Comparison of ENCODE assay signal across 15 cellular contexts in the genomic region with DNA sequence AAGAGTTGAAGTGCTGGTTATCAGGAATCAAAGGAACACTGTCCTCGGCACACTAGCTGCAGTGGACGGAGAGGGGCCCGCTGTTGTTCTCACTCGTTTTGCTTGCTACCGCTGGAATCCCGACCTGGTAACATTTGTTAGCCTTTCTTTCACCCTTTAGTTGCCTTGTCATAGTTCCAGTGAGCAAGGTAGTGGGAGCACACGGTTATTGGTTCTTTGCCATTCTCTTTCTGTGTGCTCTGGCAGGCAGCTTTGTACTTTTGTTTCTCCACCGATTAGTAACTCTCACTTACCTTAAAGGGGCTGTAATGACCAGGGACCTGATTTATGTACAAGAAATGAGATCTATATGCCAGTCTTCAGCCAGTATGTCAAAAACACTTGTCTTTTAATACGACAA. TPM values are rescaled to one million over a fixed set of nuclear protein-coding genes. Genes with fewer than 3 reads are reported as not detected.
A peak's percentile ranks its signal among the peaks of the same experiment; 100 is the strongest.
DNase-seq lines count a peak whose midpoint lies in the region; ATAC-seq, FAIRE-seq and TF ChIP-seq lines count a peak whose summit lies in the region.
"Had no signal": no experiment of that assay in that cellular context is flagged by ENCODE, and none has a peak within 500 bp of the region (broad histone marks: within the 10 kb centered on the region; RNA-seq: fewer than 3 reads in every experiment).

No MANE protein-coding gene starts in this region.

- peaks cover 61% of the 10 kb centered on the region for H3K4me1 Mint-ChIP-seq in HFFc6 (ENCODE audit: low read depth)
- peaks cover 8% of the 10 kb centered on the region for H3K4me1 Mint-ChIP-seq in progenitor cell of endocrine pancreas (ENCODE audit: low read depth)

- DNase-seq in HFFc6 (no peak), SW480 (ENCODE audit: low spot score) (peak; percentile 47), keratinocyte (ENCODE audit: low read depth, low spot score) (no peak), progenitor cell of endocrine pancreas (ENCODE audit: low spot score, unreplicated experiment) (no peak), AML-193 (lab: John Stamatoyannopoulos, UW) (no peak), T-helper 2 cell (no peak)
- DNase-seq: activated CD4-positive, alpha-beta T cell treated with anti-CD3 and anti-CD28 coated beads, Interleukin-2, amount 10 ng/mL, durations not matched to agents 7 days and 5 days; activated T-cell treated with anti-CD3 and anti-CD28 coated beads, Interleukin-2, amount 50 U/mL, for 1 hour; Karpas-422; left lung; NCI-H187; stimulated activated CD4-positive, alpha-beta T cell treated with anti-CD3 and anti-CD28 coated beads, Interleukin-12 subunit alpha, Interleukin-12 subunit beta, amount 100 ng/mL, for 4 hours had no signal

- no peaks in the 10 kb centered on the region for H3K36me3 ChIP-seq in keratinocyte (ENCODE audit: control insufficient read depth in 2 of 2, extremely low read depth in 1 of 2, insufficient read depth in 2 of 2, low read length in 2 of 2)
- H3K36me3 ChIP-seq: left lung had no signal

- dilution Hi-C loops in keratinocyte (cut with MboI; ENCODE audit: extremely low pct_ligation_motif_present, low sequenced_read_pairs) = no loop called here

- H3K27me3 Mint-ChIP-seq in HFFc6 (ENCODE audit: insufficient read depth) (no peaks in the 10 kb centered on the region; the same call in 1 of the 2 replicates), progenitor cell of endocrine pancreas (peaks cover 37% of the 10 kb centered on the region)

- H3K27ac Mint-ChIP-seq in HFFc6 = no peak overlapping the region
- H3K27ac Mint-ChIP-seq in progenitor cell of endocrine pancreas = no peak overlapping the region
- H3K27ac Mint-ChIP-seq: activated CD4-positive, alpha-beta T cell treated with anti-CD3 and anti-CD28 coated beads, Interleukin-2, amount 10 ng/mL, durations not matched to agents 7 days and 5 days had no signal

- H3K9ac ChIP-seq in keratinocyte (ENCODE audit: control insufficient read depth, extremely low read depth, insufficient read depth, low read length) = peak overlapping the region; percentile 48
- H3K9ac ChIP-seq: BLaER1 treated with 17β-estradiol and CSF1 and Interleukin-3, amounts not matched to agents 10 nM and 100 nM had no signal

- no peaks in the 10 kb centered on the region for H3K9me3 ChIP-seq in keratinocyte (ENCODE audit: control insufficient read depth, low read depth, low read length)
- H3K9me3 ChIP-seq: left lung had no signal

- ATAC-seq in GM18868 (IDR thresholded peaks at IDR 0.05; ENCODE audit: unreplicated experiment) = no peak
- ATAC-seq: left lung had no signal

- H3K9me3 Mint-ChIP-seq in HFFc6 = no peaks in the 10 kb centered on the region
- no peaks in the 10 kb centered on the region for H3K9me3 Mint-ChIP-seq in progenitor cell of endocrine pancreas (ENCODE audit: low read depth)
- H3K9me3 Mint-ChIP-seq: activated CD4-positive, alpha-beta T cell treated with anti-CD3 and anti-CD28 coated beads, Interleukin-2, amount 10 ng/mL, durations not matched to agents 7 days and 5 days had no signal

- peak overlapping the region; percentile 98 for H3K4me2 ChIP-seq in keratinocyte (ENCODE audit: control insufficient read depth, extremely low read depth, insufficient read depth, low read depth, low read length)
- H3K4me2 ChIP-seq: BLaER1 treated with 17β-estradiol and CSF1 and Interleukin-3, amounts not matched to agents 10 nM and 100 nM had no signal

- no peaks in the 10 kb centered on the region for H3K9me1 ChIP-seq in keratinocyte (ENCODE audit: control insufficient read depth, extremely low read depth, insufficient read depth, low read length)

- H3K36me3 Mint-ChIP-seq in HFFc6 (ENCODE audit: low read depth) (peaks cover 21% of the 10 kb centered on the region), progenitor cell of endocrine pancreas (ENCODE audit: insufficient read depth) (no peaks in the 10 kb centered on the region)

- H4K20me1 ChIP-seq in keratinocyte (ENCODE audit: control insufficient read depth, extremely low read depth, insufficient read depth, low read length) = no peaks in the 10 kb centered on the region
- H4K20me1 ChIP-seq: BLaER1 treated with 17β-estradiol and CSF1 and Interleukin-3, amounts not matched to agents 10 nM and 100 nM had no signal

- no peak overlapping the region for H3K27ac ChIP-seq in keratinocyte (ENCODE audit: control insufficient read depth, insufficient read depth, low read length)
- H3K27ac ChIP-seq: BLaER1 treated with 17β-estradiol and CSF1 and Interleukin-3, amounts not matched to agents 10 nM and 100 nM; left lung; RWPE1 had no signal

- no peak for FAIRE-seq in keratinocyte (lab: Jason Lieb, UNC)

- no peak overlapping the region for H2AFZ ChIP-seq in keratinocyte (ENCODE audit: control insufficient read depth, low read length)

- H3K4me1 ChIP-seq in keratinocyte (ENCODE audit: control insufficient read depth, extremely low read depth, insufficient read depth, low read length) = peaks cover 19% of the 10 kb centered on the region

- H3K27me3 ChIP-seq in keratinocyte (ENCODE audit: control insufficient read depth, extremely low read depth, insufficient read depth, low read length) = no peaks in the 10 kb centered on the region

- peak overlapping the region; percentile 60 to 94 (median 93) for H3K4me3 ChIP-seq in keratinocyte (ENCODE audit: control insufficient read depth in 2 of 3, extremely low read depth in 1 of 3, insufficient read depth in 2 of 3, low read depth in 1 of 3, low read length in 3 of 3)
- H3K4me3 ChIP-seq: BLaER1 treated with 17β-estradiol and CSF1 and Interleukin-3, amounts not matched to agents 10 nM and 100 nM; left lung had no signal

- H3K4me3 Mint-ChIP-seq in HFFc6 = peak overlapping the region; percentile 96
- H3K4me3 Mint-ChIP-seq in progenitor cell of endocrine pancreas (ENCODE audit: low read depth) = peak overlapping the region; percentile 10

- TF ChIP-seq CTCF in HFFc6 (IDR thresholded peaks at IDR 0.05) (no peak), keratinocyte (optimal IDR thresholded peaks at IDR 0.05 in 1 of 3, IDR thresholded peaks at IDR 0.05 in 1 of 3, conservative IDR thresholded peaks at IDR 0.05 in 1 of 3; ENCODE audit: extremely low read depth in 1 of 3, insufficient read depth in 2 of 3, low read length in 3 of 3) (no peak), progenitor cell of endocrine pancreas (IDR thresholded peaks at IDR 0.05; ENCODE audit: unreplicated experiment) (no peak)

- peaks cover 57% of the 10 kb centered on the region for H3K79me2 ChIP-seq in keratinocyte (ENCODE audit: control insufficient read depth, insufficient read depth, low read length)

RNA-seq across cellular contexts. Expression of a gene that starts 1.8 kb away (rescaled TPM):
- total RNA-seq in HFFc6 (2021; fragmentation: NEBNext Ultra II Directional; extraction: Animal tissue kit (Norgen Biotek cat#: 25700)) = 10 to 100 TPM; 14.5 to 19.1 (median 14.9) TPM
- polyA plus RNA-seq in keratinocyte = 15.5 to 29.8 TPM (median 19.3 TPM) in 3 replicates
- 16.4 TPM for polyA plus RNA-seq in keratinocyte (2011; ENCODE audit: low read depth)
- 9.0 and 19.3 TPM in 2 replicates for polyA plus RNA-seq in keratinocyte (2011; cell fraction: cytosol; rRNA removed)
- 34.1 and 42.4 TPM in 2 replicates for polyA plus RNA-seq in keratinocyte (2011; cell fraction: nucleus; rRNA removed)
- polyA plus RNA-seq in keratinocyte (2012; ENCODE audit: low replicate concordance) = 7.2 and 13.6 TPM in 2 replicates
- polyA minus RNA-seq in keratinocyte = 3.6 to 14.0 TPM (median 10.9 TPM) in 3 replicates
- polyA minus RNA-seq in keratinocyte (2011; cell fraction: cytosol; rRNA and poly(A)+ RNA removed) = 8.4 TPM
- polyA minus RNA-seq in keratinocyte (2011; cell fraction: nucleus; rRNA and poly(A)+ RNA removed) = 17.3 and 28.6 TPM in 2 replicates
- total RNA-seq in progenitor cell of endocrine pancreas = 1.7 and 2.1 TPM in 2 replicates

RNA-seq across cellular contexts. Expression of a gene that starts 21.9 kb away (rescaled TPM):
- 10 to 100 TPM; 34.9 to 38.7 (median 36.9) TPM for total RNA-seq in HFFc6 (2021; fragmentation: NEBNext Ultra II Directional; extraction: Animal tissue kit (Norgen Biotek cat#: 25700))
- 22.8 to 27.6 TPM (median 25.1 TPM) in 3 replicates for polyA plus RNA-seq in keratinocyte
- polyA plus RNA-seq in keratinocyte (2011; ENCODE audit: low read depth) = 18.5 TPM
- polyA plus RNA-seq in keratinocyte (2011; cell fraction: cytosol; rRNA removed) = 20.8 and 27.7 TPM in 2 replicates
- polyA plus RNA-seq in keratinocyte (2011; cell fraction: nucleus; rRNA removed) = 40.1 and 42.0 TPM in 2 replicates
- 14.3 and 18.3 TPM in 2 replicates for polyA plus RNA-seq in keratinocyte (2012; ENCODE audit: low replicate concordance)
- 41.5 to 54.0 TPM (median 50.8 TPM) in 3 replicates for polyA minus RNA-seq in keratinocyte
- 45.1 TPM for polyA minus RNA-seq in keratinocyte (2011; cell fraction: cytosol; rRNA and poly(A)+ RNA removed)
- polyA minus RNA-seq in keratinocyte (2011; cell fraction: nucleus; rRNA and poly(A)+ RNA removed) = 35.2 and 63.4 TPM in 2 replicates
- total RNA-seq in progenitor cell of endocrine pancreas = 19.9 and 20.2 TPM in 2 replicates
